Comparison of ENCODE assay signal across 8 cellular contexts in genomic region chr1:36175137-36176095, GRCh38. TPM values are rescaled to one million over a fixed set of nuclear protein-coding genes. Genes with fewer than 3 reads are reported as not detected.
DNase-seq lines count a peak whose midpoint lies in the region; ATAC-seq and TF ChIP-seq lines count a peak whose summit lies in the region.

No MANE protein-coding gene starts in this region.

- peak overlapping the region; percentile 81 for H3K27ac Mint-ChIP-seq in stimulated activated memory B cell treated with anti-CD40 and anti-IgM and Interleukin-4, amounts not matched to agents 10 μg/mL and 1 μg/mL and 100 μg/mL, for 72 hours
- no peak overlapping the region for H3K27ac Mint-ChIP-seq in Calu3 (ENCODE audit: unreplicated experiment)

- H3K4me2 ChIP-seq in SU-DHL-6 (ENCODE audit: low read depth, low read length, poor library complexity, severe bottlenecking), result no peak overlapping the region

- H3K9me3 Mint-ChIP-seq in stimulated activated memory B cell treated with anti-CD40 and anti-IgM and Interleukin-4, amounts not matched to agents 10 μg/mL and 1 μg/mL and 100 μg/mL, for 72 hours, result no peaks in the 10 kb centered on the region
- H3K9me3 Mint-ChIP-seq in Calu3 (ENCODE audit: low read depth, unreplicated experiment), result no peaks in the 10 kb centered on the region

- H3K27ac ChIP-seq in SU-DHL-6 (ENCODE audit: low read depth, low read length) (peak overlapping the region; percentile 43; the same call in 1 of the 2 replicates), heart left ventricle (peak overlapping the region; percentile 74 to 100 (median 90))

- H3K27me3 ChIP-seq in SU-DHL-6 (ENCODE audit: low read length) (no peaks in the 10 kb centered on the region), heart left ventricle (no peaks in the 10 kb centered on the region)

- 41 to 61% (median 57%) methylated on average over 5 to 11 of the region's 11 CpGs for WGBS in heart left ventricle, 4 donors

- no peaks in the 10 kb centered on the region for H4K20me1 ChIP-seq in SU-DHL-6 (ENCODE audit: low read depth, low read length)

- H2AFZ ChIP-seq in SU-DHL-6 (ENCODE audit: low read depth, low read length, severe bottlenecking), result no peak overlapping the region

- peaks cover 19% of the 10 kb centered on the region for H3K4me1 Mint-ChIP-seq in stimulated activated memory B cell treated with anti-CD40 and anti-IgM and Interleukin-4, amounts not matched to agents 10 μg/mL and 1 μg/mL and 100 μg/mL, for 72 hours
- H3K4me1 Mint-ChIP-seq in Calu3 (ENCODE audit: low read depth, unreplicated experiment), result no peaks in the 10 kb centered on the region

- intact Hi-C loops in heart left ventricle (cut with DNase I), result loop anchor here in 1 of 10 donors (2.0 kb wide), 1 partner anchor 15 kb away; no protein-coding TSS in a partner anchor
- intact Hi-C loops in Calu3 (cut with micrococcal nuclease; ENCODE audit: unreplicated experiment), result no loop called here

- ATAC-seq in heart left ventricle (peak; percentile 80 to 88 (median 84)), HG02973 (IDR thresholded peaks at IDR 0.05; ENCODE audit: unreplicated experiment) (no peak)
- peak; percentile 54 for ATAC-seq in stimulated activated memory B cell treated with anti-CD40 and anti-IgM and Interleukin-4, amounts not matched to agents 10 μg/mL and 1 μg/mL and 100 μg/mL, for 72 hours

- H3K36me3 Mint-ChIP-seq in stimulated activated memory B cell treated with anti-CD40 and anti-IgM and Interleukin-4, amounts not matched to agents 10 μg/mL and 1 μg/mL and 100 μg/mL, for 72 hours, result peaks cover 69% of the 10 kb centered on the region
- peaks cover 39% of the 10 kb centered on the region for H3K36me3 Mint-ChIP-seq in Calu3 (ENCODE audit: insufficient read depth, unreplicated experiment)

- H3K36me3 ChIP-seq in SU-DHL-6 (ENCODE audit: low read length) (no peaks in the 10 kb centered on the region), heart left ventricle (peaks cover 0 to 100% (median 94%) of the 10 kb centered on the region in 9 donors)

- H3K9me3 ChIP-seq in SU-DHL-6 (ENCODE audit: insufficient read depth, low read length) (no peaks in the 10 kb centered on the region), heart left ventricle (no peaks in the 10 kb centered on the region)

- H3K4me1 ChIP-seq in heart left ventricle, result peaks cover 0 to 85% (median 51%) of the 10 kb centered on the region in 12 donors

- H3K9me2 ChIP-seq in SU-DHL-6 (replicated peaks; ENCODE audit: insufficient read depth, low read length), result no peaks in the 10 kb centered on the region

- DNase-seq in NCI-H2081 (lab: John Stamatoyannopoulos, UW) (peak; percentile 26 to 56), NCI-H2081 treated with DMSO at 0.1 percent for 48 hours (lab: John Stamatoyannopoulos, UW) (no peak), heart left ventricle (peak; percentile 66 to 88 (median 82)), Calu3 (no peak)
- DNase-seq in stimulated activated CD4-positive, alpha-beta T cell treated with anti-CD3 and anti-CD28 coated beads, Interleukin-1b, Interleukin-23, amount 100 ng/mL, for 48 hours, result no peak

- CTCF ChIA-PET in Calu3 (lab: Charles Lee), result no interaction called here

- no peak overlapping the region for H3K4me3 ChIP-seq in SU-DHL-6 (ENCODE audit: insufficient read depth, low read length, poor library complexity, severe bottlenecking)
- peak overlapping the region in 2 of 12 donors; percentile 13 to 20 for H3K4me3 ChIP-seq in heart left ventricle

- H3F3A ChIP-seq in SU-DHL-6 (ENCODE audit: insufficient read depth), result no peaks in the 10 kb centered on the region

- peak in 1 of 2 donors; percentile 58 for TF ChIP-seq POLR2A in heart left ventricle (IDR thresholded peaks at IDR 0.05)

- no peak overlapping the region for H3K9ac ChIP-seq in SU-DHL-6 (ENCODE audit: low read length)

- no peaks in the 10 kb centered on the region for H3K27me3 Mint-ChIP-seq in stimulated activated memory B cell treated with anti-CD40 and anti-IgM and Interleukin-4, amounts not matched to agents 10 μg/mL and 1 μg/mL and 100 μg/mL, for 72 hours
- no peaks in the 10 kb centered on the region for H3K27me3 Mint-ChIP-seq in Calu3 (ENCODE audit: unreplicated experiment)

- no peak for TF ChIP-seq CTCF in SU-DHL-6 (IDR thresholded peaks at IDR 0.05; ENCODE audit: insufficient read depth, low read length, poor library complexity, severe bottlenecking)
- no peak for TF ChIP-seq CTCF in heart left ventricle (IDR thresholded peaks at IDR 0.05)
- no peak for TF ChIP-seq CTCF in Calu3 (IDR thresholded peaks at IDR 0.05; ENCODE audit: unreplicated experiment)

- no peak overlapping the region for H3K4me3 Mint-ChIP-seq in stimulated activated memory B cell treated with anti-CD40 and anti-IgM and Interleukin-4, amounts not matched to agents 10 μg/mL and 1 μg/mL and 100 μg/mL, for 72 hours
- no peak overlapping the region for H3K4me3 Mint-ChIP-seq in Calu3 (ENCODE audit: low read depth, unreplicated experiment)

- no TSS peak for BruUV-seq in Calu3 (replicated peaks; lab: Mats Ljungman, UMichigan)

- no peaks in the 10 kb centered on the region for H3K79me2 ChIP-seq in SU-DHL-6 (ENCODE audit: insufficient read depth, low read length)

RNA-seq across cellular contexts. Expression of gene MAP7D1, which starts 19.5 kb away (rescaled TPM):
- total RNA-seq in heart left ventricle, result 100 to 1,000 TPM; 249 to 706 (median 328) TPM
- polyA plus RNA-seq in heart left ventricle, result 100 to 1,000 TPM; 236 to 331 TPM
- total RNA-seq in Calu3 (2022), result 96.2 and 98.3 TPM in 2 replicates

RNA-seq across cellular contexts. Expression of gene TRAPPC3, which starts 26.1 kb away (rescaled TPM):
- 10 to 100 TPM; 45.3 to 77.2 (median 52.9) TPM for total RNA-seq in heart left ventricle
- polyA plus RNA-seq in heart left ventricle, result 10 to 100 TPM; 40.8 to 89.6 TPM
- 70.3 and 71.5 TPM in 2 replicates for total RNA-seq in Calu3 (2022)

RNA-seq across cellular contexts. Expression of gene THRAP3, which starts 48.8 kb away (rescaled TPM):
- total RNA-seq in heart left ventricle (100 to 1,000 TPM in 4 of 9 donors, 10 to 100 TPM in 5; 68.6 to 106 (median 92.8) TPM), Calu3 (2022) (97.5 and 99.4 TPM in 2 replicates)
- polyA plus RNA-seq in heart left ventricle, result 10 to 100 TPM; 27.9 to 36.5 TPM

RNA-seq across cellular contexts. Expression of gene COL8A2, which starts 50.4 kb away (rescaled TPM):
- total RNA-seq in heart left ventricle, result 1 to 10 TPM in 5 of 9 donors, under 1 TPM in 4; 0.33 to 2.6 (median 1.1) TPM
- polyA plus RNA-seq in heart left ventricle, result under 1 TPM; 0.34 to 0.53 TPM
- total RNA-seq in Calu3 (2022), result 0.07 TPM in 1 of 2 replicates, not detected in the other

Comparison
In these comparisons a context has a peak if more than half of its experiments do, and no peak if none do; other contexts are left out.
1. DNase-seq: peak in NCI-H2081 (2 of 2) and heart left ventricle (5 of 5); none in NCI-H2081 treated with DMSO at 0.1 percent for 48 hours (single experiment), stimulated activated CD4-positive, alpha-beta T cell treated with anti-CD3 and anti-CD28 coated beads, Interleukin-1b, Interleukin-23, amount 100 ng/mL, for 48 hours (single experiment) and Calu3 (single experiment).